Comparison of ENCODE assay signal across 12 cellular contexts in genomic region chr11:12019337-12019736, GRCh38. TPM values are rescaled to one million over a fixed set of nuclear protein-coding genes. Genes with fewer than 3 reads are reported as not detected.
A peak's percentile ranks its signal among the peaks of the same experiment; 100 is the strongest.
DNase-seq lines count a peak whose midpoint lies in the region; ATAC-seq and TF ChIP-seq lines count a peak whose summit lies in the region.
"Had no signal": no experiment of that assay in that cellular context is flagged by ENCODE, and none has a peak within 500 bp of the region (broad histone marks: within the 10 kb centered on the region; RNA-seq: fewer than 3 reads in every experiment).

No MANE protein-coding gene starts in this region.

- H3K4ac ChIP-seq in H9 (ENCODE audit: low read depth, low read length) = no peak overlapping the region

- no peaks in the 10 kb centered on the region for H3K9me3 ChIP-seq in mammary epithelial cell (replicated peaks; ENCODE audit: insufficient read depth, low read length)
- no peaks in the 10 kb centered on the region for H3K9me3 ChIP-seq in prostate gland
- peaks cover 9% of the 10 kb centered on the region for H3K9me3 ChIP-seq in H9 (ENCODE audit: control insufficient read depth, low read depth, low read length)
- H3K9me3 ChIP-seq: psoas muscle had no signal

- no peak for DNase-seq in GM23338 (ENCODE audit: low spot score)
- DNase-seq in mammary epithelial cell = peak; percentile 37
- peak; percentile 30 to 70 for DNase-seq in hippocampal formation (lab: John Stamatoyannopoulos, UW)
- DNase-seq in prostate gland (ENCODE audit: low spot score) = peak; percentile 51
- no peak for DNase-seq in H9
- no peak for DNase-seq in NCI-H1417 treated with DMSO at 0.1 percent for 48 hours (lab: John Stamatoyannopoulos, UW)
- no peak for DNase-seq in Kasumi-1 (lab: John Stamatoyannopoulos, UW)
- DNase-seq: CD8-positive, alpha-beta T cell; NCI-H187 treated with DMSO at 0.1 percent for 48 hours; psoas muscle had no signal

- no peak overlapping the region for H2AK5ac ChIP-seq in H9 (ENCODE audit: insufficient read length, low read length)

- H3K27me3 Mint-ChIP-seq in GM23338 (ENCODE audit: insufficient read depth, low read depth, poor library complexity) (peaks cover 2% of the 10 kb centered on the region), H9 (ENCODE audit: low read depth) (peaks cover 5% of the 10 kb centered on the region)

- no TSS peak for BruUV-seq in mammary epithelial cell (replicated peaks; lab: Mats Ljungman, UMichigan)

- CTCF ChIA-PET in mammary epithelial cell (lab: Charles Lee; ENCODE audit: low non-redundant PET) = no interaction called here

- H3K4me3 ChIP-seq in GM23338 (no peak overlapping the region), mammary epithelial cell (replicated peaks in 1 of 3; ENCODE audit: insufficient read depth in 1 of 3, low read depth in 2 of 3, low read length in 3 of 3) (no peak overlapping the region), prostate gland (no peak overlapping the region)
- H3K4me3 ChIP-seq: psoas muscle had no signal

- intact Hi-C loops in mammary epithelial cell (cut with micrococcal nuclease) = no loop called here
- intact Hi-C loops in prostate gland (cut with DNase I) = no loop called here

- dilution Hi-C loops in mammary epithelial cell (cut with HindIII; ENCODE audit: low sequenced_read_pairs) = no loop called here

- ATAC-seq in GM23338 (peak; percentile 43; the same call in 2 of the 3 replicates), HG03135 (IDR thresholded peaks at IDR 0.05; ENCODE audit: unreplicated experiment) (no peak)
- ATAC-seq: activated T-helper 17 cell treated with anti-CD3 and anti-CD28 coated beads, Interleukin-2, amount 50 U/mL, for 72 hours; CD8-positive, alpha-beta T cell had no signal

- H3K18ac ChIP-seq in H9 (ENCODE audit: insufficient read length, low read depth, low read length) = no peak overlapping the region

- H3K36me3 Mint-ChIP-seq in GM23338 (ENCODE audit: low read depth) (peaks cover 12% of the 10 kb centered on the region; the same call in 2 of the 3 replicates), H9 (ENCODE audit: insufficient read depth in 1 of 3, low read depth in 3 of 3) (peaks cover 4 to 13% (median 8%) of the 10 kb centered on the region in 3 experiments)
- H3K36me3 Mint-ChIP-seq: CD8-positive, alpha-beta T cell had no signal

- H3K56ac ChIP-seq in H9 (ENCODE audit: insufficient read length, low read depth, low read length) = no peak overlapping the region

- H3K79me2 ChIP-seq in GM23338 (replicated peaks; ENCODE audit: insufficient read depth) (no peaks in the 10 kb centered on the region), mammary epithelial cell (ENCODE audit: insufficient read depth, low read length) (no peaks in the 10 kb centered on the region), H9 (ENCODE audit: insufficient read depth, low read length) (no peaks in the 10 kb centered on the region)

- TF ChIP-seq CTCF in GM23338 (conservative IDR thresholded peaks at IDR 0.05; ENCODE audit: low read depth in 2 of 2) (no peak), mammary epithelial cell (conservative IDR thresholded peaks at IDR 0.05 in 1 of 2, IDR thresholded peaks at IDR 0.05 in 1 of 2; ENCODE audit: extremely low read depth in 1 of 2, insufficient read depth in 1 of 2, low read depth in 1 of 2, low read length in 2 of 2) (no peak), prostate gland (IDR thresholded peaks at IDR 0.05) (no peak), H9 (conservative IDR thresholded peaks at IDR 0.05) (no peak)

- H3K4me1 ChIP-seq in GM23338 (ENCODE audit: insufficient read depth) (no peaks in the 10 kb centered on the region), mammary epithelial cell (ENCODE audit: insufficient read depth, low read length) (peaks cover 4% of the 10 kb centered on the region), prostate gland (replicated peaks) (no peaks in the 10 kb centered on the region), H9 (ENCODE audit: insufficient read depth, low read length) (no peaks in the 10 kb centered on the region)
- H3K4me1 ChIP-seq: psoas muscle had no signal

- H3T11ph ChIP-seq in H9 (ENCODE audit: low read length) = no peak overlapping the region

- H3K27me3 ChIP-seq in GM23338 (ENCODE audit: insufficient read depth) (no peaks in the 10 kb centered on the region), mammary epithelial cell (ENCODE audit: insufficient read depth, low read length) (no peaks in the 10 kb centered on the region), prostate gland (replicated peaks; ENCODE audit: insufficient read depth) (no peaks in the 10 kb centered on the region), H9 (ENCODE audit: insufficient read depth, low read length) (no peaks in the 10 kb centered on the region)

- no peaks in the 10 kb centered on the region for H3K36me3 ChIP-seq in GM23338 (ENCODE audit: insufficient read depth)
- no peaks in the 10 kb centered on the region for H3K36me3 ChIP-seq in mammary epithelial cell (ENCODE audit: insufficient read depth, low read length)
- H3K36me3 ChIP-seq in prostate gland = no peaks in the 10 kb centered on the region

- H3K27ac Mint-ChIP-seq in GM23338 (no peak overlapping the region), H9 (no peak overlapping the region)
- H3K27ac Mint-ChIP-seq: activated T-helper 17 cell treated with anti-CD3 and anti-CD28 coated beads, Interleukin-2, amount 50 U/mL, for 72 hours; CD8-positive, alpha-beta T cell had no signal

- H3K79me1 ChIP-seq in H9 (ENCODE audit: insufficient read depth, low read depth, low read length, poor library complexity, severe bottlenecking) = no peaks in the 10 kb centered on the region

- no peak overlapping the region for H4K8ac ChIP-seq in H9 (replicated peaks; ENCODE audit: insufficient read length, low read depth, low read length)

- H4K5ac ChIP-seq in H9 (ENCODE audit: insufficient read length, low read depth, low read length) = no peak overlapping the region

- H3K27ac ChIP-seq in GM23338 (ENCODE audit: low read depth) (no peak overlapping the region), mammary epithelial cell (ENCODE audit: insufficient read depth, low read depth, low read length) (no peak overlapping the region), prostate gland (peak overlapping the region; percentile 14 to 54), H9 (ENCODE audit: insufficient read length, low read depth, low read length) (no peak overlapping the region)
- H3K27ac ChIP-seq: psoas muscle had no signal

- H2BK15ac ChIP-seq in H9 (ENCODE audit: low read depth, low read length) = no peak overlapping the region

- peak overlapping the region; percentile 32; the same call in 1 of the 2 replicates for H2AFZ ChIP-seq in GM23338
- peak overlapping the region; percentile 74 for H2AFZ ChIP-seq in mammary epithelial cell (ENCODE audit: low read depth, low read length)
- no peak overlapping the region for H2AFZ ChIP-seq in H9 (ENCODE audit: low read length)

- H4K91ac ChIP-seq in H9 (ENCODE audit: insufficient read length, low read depth, low read length) = no peak overlapping the region

- no peak overlapping the region for H2BK20ac ChIP-seq in H9 (ENCODE audit: low read depth, low read length, poor library complexity, severe bottlenecking)

- H3K4me2 ChIP-seq in GM23338 = no peak overlapping the region
- H3K4me2 ChIP-seq in mammary epithelial cell (ENCODE audit: insufficient read depth, low read depth, low read length) = peak overlapping the region; percentile 32
- H3K4me2 ChIP-seq in H9 (ENCODE audit: insufficient read depth, insufficient read length, low read length) = no peak overlapping the region

- H3K9ac ChIP-seq in mammary epithelial cell (ENCODE audit: insufficient read depth, low read length) = no peak overlapping the region
- H3K9ac ChIP-seq in H9 (ENCODE audit: extremely low read depth, insufficient read length, low read length) = no peak overlapping the region

- H3K9me2 ChIP-seq in GM23338 (ENCODE audit: insufficient read depth) = no peaks in the 10 kb centered on the region; the same call in 1 of the 2 replicates

- H2BK12ac ChIP-seq in H9 (ENCODE audit: insufficient read length, low read depth, low read length) = no peak overlapping the region

- H2BK5ac ChIP-seq in H9 (ENCODE audit: insufficient read length, low read length) = no peak overlapping the region

- in situ Hi-C loops in mammary epithelial cell (cut with MboI; ENCODE audit: low sequenced_read_pairs in 2 of 2) = no loop called here

- TF ChIP-seq POLR2A in prostate gland (IDR thresholded peaks at IDR 0.05) = no peak

- H3K4me3 Mint-ChIP-seq in GM23338 (no peak overlapping the region), H9 (no peak overlapping the region)
- H3K4me3 Mint-ChIP-seq: activated T-helper 17 cell treated with anti-CD3 and anti-CD28 coated beads, Interleukin-2, amount 50 U/mL, for 72 hours; CD8-positive, alpha-beta T cell had no signal

- no peaks in the 10 kb centered on the region for H3K4me1 Mint-ChIP-seq in GM23338
- peaks cover 3 to 4% of the 10 kb centered on the region in 2 experiments; a peak in 3 of 4 replicates for H3K4me1 Mint-ChIP-seq in H9
- H3K4me1 Mint-ChIP-seq: activated T-helper 17 cell treated with anti-CD3 and anti-CD28 coated beads, Interleukin-2, amount 50 U/mL, for 72 hours had no signal

- no peaks in the 10 kb centered on the region for H3K23me2 ChIP-seq in H9 (ENCODE audit: insufficient read length, low read depth, low read length, poor library complexity, severe bottlenecking)

- H2BK120ac ChIP-seq in H9 (ENCODE audit: low read depth, low read length, poor library complexity, severe bottlenecking) = no peak overlapping the region

- H3K9me3 Mint-ChIP-seq in GM23338 = peaks cover 18% of the 10 kb centered on the region
- peaks cover 12 to 14% of the 10 kb centered on the region in 2 experiments; a peak in 4 of 5 replicates for H3K9me3 Mint-ChIP-seq in H9
- H3K9me3 Mint-ChIP-seq: activated T-helper 17 cell treated with anti-CD3 and anti-CD28 coated beads, Interleukin-2, amount 50 U/mL, for 72 hours had no signal

- no peaks in the 10 kb centered on the region for H3F3A ChIP-seq in GM23338 (replicated peaks; ENCODE audit: low read depth)

- H3K23ac ChIP-seq in H9 (ENCODE audit: insufficient read length, low read depth, low read length) = no peak overlapping the region

- WGBS in mammary epithelial cell (ENCODE audit: low coverage, missing lambda C conversion rate) = 33% methylated on average over 9 of the region's 9 CpGs
- 18% methylated on average over 9 of the region's 9 CpGs for WGBS in prostate gland
- no CpG with 5 or more reads among the region's 9 CpGs for WGBS in H9 (ENCODE audit: extremely low coverage, insufficient read length, low lambda C conversion rate)

- no peak overlapping the region for H3K14ac ChIP-seq in H9 (ENCODE audit: insufficient read depth, low read length)

- H4K20me1 ChIP-seq in GM23338 (replicated peaks; ENCODE audit: insufficient read depth) (no peaks in the 10 kb centered on the region), mammary epithelial cell (ENCODE audit: insufficient read depth, low read length) (no peaks in the 10 kb centered on the region), H9 (ENCODE audit: control insufficient read depth, insufficient read depth, insufficient read length) (no peaks in the 10 kb centered on the region)

RNA-seq across cellular contexts. Expression of gene DKK3, which starts 10.9 kb away (rescaled TPM):
- 31.1 and 42.2 TPM in 2 replicates for total RNA-seq in GM23338 (2014; rRNA removed; shearing (Covaris generic))
- 14.8 and 16.8 TPM in 2 replicates for polyA plus RNA-seq in GM23338 (2016; fragmentation: Nextera tagmentation; extraction: Ambion mirVana)
- 100 to 1,000 TPM; 299 to 771 TPM for total RNA-seq in mammary epithelial cell
- 326 TPM for polyA plus RNA-seq in mammary epithelial cell
- polyA minus RNA-seq in mammary epithelial cell = 122 TPM
- total RNA-seq in prostate gland = 100 to 1,000 TPM; 160 to 273 TPM
- total RNA-seq in H9 (2021) = 16.2 and 17.1 TPM in 2 replicates
- total RNA-seq: activated T-helper 17 cell treated with anti-CD3 and anti-CD28 coated beads, Interleukin-2, amount 50 U/mL, for 72 hours had no signal

Comparison
In these comparisons a context has a peak if more than half of its experiments do, and no peak if none do; other contexts are left out.
1. DNase-seq: peak in mammary epithelial cell (single experiment), hippocampal formation (2 of 2) and prostate gland (single experiment); none in GM23338 (single experiment), H9 (single experiment), NCI-H1417 treated with DMSO at 0.1 percent for 48 hours (single experiment) and Kasumi-1 (0 of 2).
2. H3K27ac ChIP-seq: peak in prostate gland (2 of 2); none in GM23338 (single experiment), mammary epithelial cell (single experiment) and H9 (single experiment).